ENCODE assay signal across 1 cellular context in genomic region chr16:71927787-71928186, GRCh38.
TF ChIP-seq lines count a peak whose summit lies in the region.

No MANE protein-coding gene starts in this region.

TF ChIP-seq in GM12878, 131 proteins besides CTCF, POLR2A, EP300 and RAD21 (continued from another document):
- TF ChIP-seq BCL3 (IDR thresholded peaks at IDR 0.05; ENCODE audit: borderline replicate concordance, insufficient read depth, low read depth, low read length, poor library complexity, severe bottlenecking) = no peak
- TF ChIP-seq BACH1 (IDR thresholded peaks at IDR 0.05; ENCODE audit: borderline replicate concordance) = no peak
